In the genomic region with DNA sequence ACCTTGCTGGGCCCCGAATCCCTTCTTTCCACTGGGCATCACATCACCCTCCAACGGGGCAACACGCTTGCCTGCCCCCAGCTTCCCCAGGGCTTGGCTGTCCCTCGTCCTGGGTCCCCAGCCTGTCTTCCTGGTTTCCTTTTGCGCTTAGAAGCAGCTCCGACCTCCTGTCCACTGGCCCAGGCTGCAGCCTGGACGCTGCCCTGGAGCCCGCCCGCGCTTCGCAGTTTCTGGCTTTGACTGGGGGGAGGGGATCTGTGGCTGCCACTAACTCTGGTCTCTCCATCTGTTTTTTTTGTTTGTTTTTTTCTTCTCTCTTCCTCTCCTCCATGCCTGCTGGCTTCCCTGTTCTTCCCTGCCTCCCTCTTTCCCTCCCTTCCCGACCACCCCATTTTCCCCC, we compare ENCODE assay signal across 17 cellular contexts. TPM values are rescaled to one million over a fixed set of nuclear protein-coding genes. Genes with fewer than 3 reads are reported as not detected.
DNase-seq lines count a peak whose midpoint lies in the region; ATAC-seq, FAIRE-seq and TF ChIP-seq lines count a peak whose summit lies in the region.
"Had no signal": no experiment of that assay in that cellular context is flagged by ENCODE, and none has a peak within 500 bp of the region (broad histone marks: within the 10 kb centered on the region; RNA-seq: fewer than 3 reads in every experiment).

No MANE protein-coding gene starts in this region.

- H3K36me3 ChIP-seq in SK-N-SH (replicated peaks in 1 of 2; ENCODE audit: control insufficient read depth in 1 of 2, insufficient read depth in 2 of 2, low read length in 1 of 2) (peaks cover 4 to 8% of the 10 kb centered on the region in 2 experiments), WERI-Rb-1 (peaks cover 50% of the 10 kb centered on the region), small intestine (ENCODE audit: control insufficient read depth in 2 of 2, insufficient read depth in 2 of 2, low read length in 2 of 2) (peaks cover 0 to 5% of the 10 kb centered on the region in 2 donors)

- H3K4me2 ChIP-seq in SK-N-SH: no peak overlapping the region

- peak; percentile 20 for DNase-seq in SK-N-SH
- DNase-seq in WERI-Rb-1: peak; percentile 61
- DNase-seq in memory B cell (ENCODE audit: low spot score in 2 of 2): no peak
- DNase-seq in stimulated activated effector memory CD8-positive, alpha-beta T cell treated with anti-CD3 and anti-CD28 coated beads, Interleukin-12 subunit alpha, Interleukin-12 subunit beta, amount 100 ng/mL, for 72 hours (ENCODE audit: low spot score in 2 of 2): no peak
- DNase-seq in small intestine: no peak
- no peak for DNase-seq in Right ventricle myocardium superior
- DNase-seq: 8988T; glutamatergic neuron; Kasumi-1; NCI-H1694 treated with DMSO at 0.1 percent for 48 hours; right cardiac atrium; stimulated activated CD4-positive, alpha-beta T cell treated with anti-CD3 and anti-CD28 coated beads, Interleukin-4, amount 100 ng/mL, for 4 hours; stimulated activated naive CD4-positive, alpha-beta T cell had no signal

- H3K79me2 ChIP-seq in SK-N-SH (ENCODE audit: insufficient read depth): no peaks in the 10 kb centered on the region

- H2AFZ ChIP-seq in SK-N-SH (ENCODE audit: low read depth): no peak overlapping the region

- H3K27ac Mint-ChIP-seq in memory B cell: peak overlapping the region; percentile 72
- H3K27ac Mint-ChIP-seq in stimulated activated effector memory CD8-positive, alpha-beta T cell treated with anti-CD3 and anti-CD28 coated beads, Interleukin-12 subunit alpha, Interleukin-12 subunit beta, amount 100 ng/mL, for 72 hours: peak overlapping the region; percentile 75

- H3K9me2 ChIP-seq in SK-N-SH: no peaks in the 10 kb centered on the region

- H3K9me3 ChIP-seq in SK-N-SH: no peaks in the 10 kb centered on the region
- H3K9me3 ChIP-seq in WERI-Rb-1 (ENCODE audit: severe bottlenecking): no peaks in the 10 kb centered on the region
- H3K9me3 ChIP-seq in small intestine (ENCODE audit: control insufficient read depth, low read depth): no peaks in the 10 kb centered on the region

- H3F3A ChIP-seq in SK-N-SH (replicated peaks; ENCODE audit: insufficient read depth): peaks cover 9% of the 10 kb centered on the region

- H3K27me3 Mint-ChIP-seq in memory B cell: no peaks in the 10 kb centered on the region

- H3K4me1 ChIP-seq in SK-N-SH (ENCODE audit: control insufficient read depth in 1 of 2, insufficient read depth in 2 of 2, low read depth in 1 of 2, low read length in 1 of 2) (peaks cover 10 to 14% of the 10 kb centered on the region in 2 experiments; a peak in 3 of 4 replicates), small intestine (ENCODE audit: control insufficient read depth in 2 of 2, insufficient read depth in 1 of 2, low read depth in 1 of 2, low read length in 1 of 2) (no peaks in the 10 kb centered on the region)

- intact Hi-C loops in Right ventricle myocardium superior (cut with DNase I): no loop called here

- 86% methylated on average over 12 of the region's 12 CpGs for WGBS in SK-N-SH (ENCODE audit: low lambda C conversion rate)
- 80 to 82% (median 81%) methylated on average over 11 to 12 of the region's 12 CpGs for WGBS in small intestine, 3 donors

- TF ChIP-seq EP300 in SK-N-SH (IDR thresholded peaks at IDR 0.05; ENCODE audit: borderline replicate concordance in 1 of 2, low read depth in 1 of 2, low read length in 1 of 2): no peak

- ATAC-seq in SK-N-SH treated with all-trans-retinoic acid at 6 μM for 48 hours (no peak), memory B cell (ENCODE audit: low read depth) (no peak), Right ventricle myocardium superior (ENCODE audit: poor library complexity) (no peak), HG03039 (IDR thresholded peaks at IDR 0.05; ENCODE audit: unreplicated experiment) (no peak)
- ATAC-seq in stimulated activated effector memory CD8-positive, alpha-beta T cell treated with anti-CD3 and anti-CD28 coated beads, Interleukin-12 subunit alpha, Interleukin-12 subunit beta, amount 100 ng/mL, for 72 hours: no peak
- ATAC-seq: right cardiac atrium had no signal

- TF ChIP-seq RAD21 in SK-N-SH (IDR thresholded peaks at IDR 0.05; ENCODE audit: low read length): no peak

- no peaks in the 10 kb centered on the region for H3K9me3 Mint-ChIP-seq in memory B cell
- H3K9me3 Mint-ChIP-seq in stimulated activated effector memory CD8-positive, alpha-beta T cell treated with anti-CD3 and anti-CD28 coated beads, Interleukin-12 subunit alpha, Interleukin-12 subunit beta, amount 100 ng/mL, for 72 hours: no peaks in the 10 kb centered on the region

- peaks cover 22% of the 10 kb centered on the region for H3K36me3 Mint-ChIP-seq in memory B cell
- H3K36me3 Mint-ChIP-seq in stimulated activated effector memory CD8-positive, alpha-beta T cell treated with anti-CD3 and anti-CD28 coated beads, Interleukin-12 subunit alpha, Interleukin-12 subunit beta, amount 100 ng/mL, for 72 hours: peaks cover 77% of the 10 kb centered on the region

- H3K27ac ChIP-seq in SK-N-SH (ENCODE audit: low read depth in 2 of 2, low read length in 1 of 2) (no peak overlapping the region), WERI-Rb-1 (peak overlapping the region; percentile 74), small intestine (ENCODE audit: low read depth in 1 of 2, low read length in 1 of 2) (no peak overlapping the region)

- H3K27me3 ChIP-seq in SK-N-SH (ENCODE audit: insufficient read depth) (no peaks in the 10 kb centered on the region), WERI-Rb-1 (ENCODE audit: insufficient read depth, low read depth, severe bottlenecking) (no peaks in the 10 kb centered on the region), small intestine (ENCODE audit: control insufficient read depth in 2 of 2, insufficient read depth in 2 of 2, low read length in 2 of 2) (no peaks in the 10 kb centered on the region)

- no peak overlapping the region for H3K4me3 Mint-ChIP-seq in memory B cell
- no peak overlapping the region for H3K4me3 Mint-ChIP-seq in stimulated activated effector memory CD8-positive, alpha-beta T cell treated with anti-CD3 and anti-CD28 coated beads, Interleukin-12 subunit alpha, Interleukin-12 subunit beta, amount 100 ng/mL, for 72 hours

- CTCF ChIA-PET in SK-N-SH (lab: Yijun Ruan, JAX): interaction anchor here (1.6 to 15.7 kb wide), 2 partner anchors 57 to 60 kb away, joined by 7 to 330 read pairs; no protein-coding TSS in a partner anchor

- peaks cover 20% of the 10 kb centered on the region for H3K4me1 Mint-ChIP-seq in memory B cell
- peaks cover 41% of the 10 kb centered on the region for H3K4me1 Mint-ChIP-seq in stimulated activated effector memory CD8-positive, alpha-beta T cell treated with anti-CD3 and anti-CD28 coated beads, Interleukin-12 subunit alpha, Interleukin-12 subunit beta, amount 100 ng/mL, for 72 hours

- no peaks in the 10 kb centered on the region for H4K20me1 ChIP-seq in SK-N-SH (ENCODE audit: insufficient read depth)

- TF ChIP-seq CTCF in SK-N-SH (IDR thresholded peaks at IDR 0.05): no peak
- TF ChIP-seq CTCF in WERI-Rb-1 (IDR thresholded peaks at IDR 0.05; ENCODE audit: low read depth, low read length): no peak

- no peak for FAIRE-seq in small intestine (lab: Jason Lieb, UNC)
- FAIRE-seq: G401.6 had no signal

- H3K4me3 ChIP-seq in SK-N-SH (ENCODE audit: low read depth in 2 of 2, low read length in 1 of 2) (no peak overlapping the region), WERI-Rb-1 (ENCODE audit: low read depth, low read length) (no peak overlapping the region), small intestine (ENCODE audit: low read depth in 1 of 2, low read length in 2 of 2) (no peak overlapping the region)

- POLR2A ChIA-PET in SK-N-SH (lab: Yijun Ruan, JAX): no interaction called here

- no peak overlapping the region for H3K9ac ChIP-seq in SK-N-SH

TF ChIP-seq in SK-N-SH, 30 proteins besides CTCF, POLR2A, EP300 and RAD21 (continues in another document):
- TF ChIP-seq GABPA (IDR thresholded peaks at IDR 0.05; ENCODE audit: low read depth) (no peak), SMC3 (IDR thresholded peaks at IDR 0.05; ENCODE audit: low read depth, low read length) (no peak), MXI1 (IDR thresholded peaks at IDR 0.05; ENCODE audit: low read depth, low read length) (no peak), SIN3A (IDR thresholded peaks at IDR 0.05; ENCODE audit: borderline replicate concordance, low read depth, low read length) (no peak), FOXM1 (IDR thresholded peaks at IDR 0.05; ENCODE audit: low read depth) (no peak), GATA2 (CRISPR knock-in tag; IDR thresholded peaks at IDR 0.05) (no peak)

RNA-seq across cellular contexts. Expression of a gene that starts 11.7 kb away (rescaled TPM):
- polyA plus RNA-seq in SK-N-SH (2012; rRNA removed): 203 and 229 TPM in 2 replicates
- 97.9 and 126 TPM in 2 replicates for polyA plus RNA-seq in SK-N-SH (2012; cell fraction: cytosol; rRNA removed)
- polyA plus RNA-seq in SK-N-SH (2012; cell fraction: nucleus; rRNA removed): 699 and 751 TPM in 2 replicates
- 100 to 1,000 TPM in 1 of 3 donors, 10 to 100 TPM in 2; 37.3 to 130 (median 45.4) TPM for polyA plus RNA-seq in small intestine
- 91.7 TPM for total RNA-seq in Right ventricle myocardium superior

RNA-seq across cellular contexts. Expression of a gene that starts 17.1 kb away (rescaled TPM):
- 61.4 and 66.6 TPM in 2 replicates for polyA plus RNA-seq in SK-N-SH (2012; rRNA removed)
- polyA plus RNA-seq in SK-N-SH (2012; cell fraction: cytosol; rRNA removed): 38.2 and 47.6 TPM in 2 replicates
- polyA plus RNA-seq in SK-N-SH (2012; cell fraction: nucleus; rRNA removed): 97.7 and 150 TPM in 2 replicates
- 10 to 100 TPM in 2 of 3 donors, 1 to 10 TPM in 1; 5.7 to 41.6 (median 11.0) TPM for polyA plus RNA-seq in small intestine
- 62.3 TPM for total RNA-seq in Right ventricle myocardium superior

RNA-seq across cellular contexts. Expression of a gene that starts 55.4 kb away (rescaled TPM):
- polyA plus RNA-seq in SK-N-SH (2012; rRNA removed) (0.05 and 0.30 TPM in 2 replicates), small intestine (100 to 1,000 TPM in 2 of 3 donors, 10 to 100 TPM in 1; 97.3 to 238 (median 102) TPM)
- 0.21 and 0.42 TPM in 2 replicates for polyA plus RNA-seq in SK-N-SH (2012; cell fraction: cytosol; rRNA removed)
- polyA plus RNA-seq in SK-N-SH (2012; cell fraction: nucleus; rRNA removed): 0.06 and 0.48 TPM in 2 replicates
- total RNA-seq in Right ventricle myocardium superior: not detected
- total RNA-seq: myocyte, right cardiac atrium had no signal

RNA-seq across cellular contexts. Expression of a gene that starts 58.8 kb away (rescaled TPM):
- polyA plus RNA-seq in SK-N-SH (2012; rRNA removed) (108 and 115 TPM in 2 replicates), small intestine (100 to 1,000 TPM in 1 of 3 donors, 10 to 100 TPM in 2; 45.9 to 107 (median 82.1) TPM)
- 28.1 and 48.7 TPM in 2 replicates for polyA plus RNA-seq in SK-N-SH (2012; cell fraction: cytosol; rRNA removed)
- 464 and 520 TPM in 2 replicates for polyA plus RNA-seq in SK-N-SH (2012; cell fraction: nucleus; rRNA removed)
- 24.8 TPM for total RNA-seq in Right ventricle myocardium superior

Comparison
In these comparisons a context has a peak if more than half of its experiments do, and no peak if none do; other contexts are left out.
1. DNase-seq: peak in SK-N-SH (single experiment) and WERI-Rb-1 (single experiment); none in memory B cell (0 of 2), stimulated activated effector memory CD8-positive, alpha-beta T cell treated with anti-CD3 and anti-CD28 coated beads, Interleukin-12 subunit alpha, Interleukin-12 subunit beta, amount 100 ng/mL, for 72 hours (0 of 2), small intestine (single experiment) and Right ventricle myocardium superior (single experiment).
2. RNA of a gene that starts 55.4 kb away (polyA plus RNA-seq): 97.3 to 238 TPM in small intestine; 0.05 to 0.48 TPM in SK-N-SH; every median in the first group is over 10 times any median in the second.